Comparison of ENCODE assay signal across 8 cellular contexts in genomic region chr17:19378416-19379293, GRCh38. TPM values are rescaled to one million over a fixed set of nuclear protein-coding genes. Genes with fewer than 3 reads are reported as not detected.
DNase-seq lines count a peak whose midpoint lies in the region; ATAC-seq, FAIRE-seq and TF ChIP-seq lines count a peak whose summit lies in the region.

Gene MAPK7, plus strand, starts transcription at chr17:19378498. Its CDS starts 403 bp downstream, at chr17:19378901.

- ATAC-seq in body of pancreas = no peak

- peaks cover 17% of the 10 kb centered on the region for H3K36me3 Mint-ChIP-seq in stimulated activated naive CD8-positive, alpha-beta T cell treated with anti-CD3 and anti-CD28 coated beads, Interleukin-15, Interleukin-2, amounts not matched to agents 100 ng/mL and 50 ng/mL, for 24 hours (ENCODE audit: low read depth)

- H3K27ac ChIP-seq in HL-60 (replicated peaks) (peak within 1 kb of the TSS; percentile 87), body of pancreas (peak within 1 kb of the TSS; percentile 88 to 98 (median 92)), kidney (ENCODE audit: low read depth in 2 of 2, low read length in 2 of 2) (peak within 1 kb of the TSS; percentile 95 to 96)

- DNase-seq in NCI-H748 (lab: John Stamatoyannopoulos, UW; ENCODE audit: unreplicated experiment) = peak; percentile 78
- DNase-seq in NCI-H748 treated with DMSO at 0.1 percent for 48 hours (lab: John Stamatoyannopoulos, UW) = no peak
- DNase-seq in HL-60 (ENCODE audit: low read depth in 1 of 2, low spot score in 1 of 2) = no peak
- peak in 1 of 4 donors; percentile 27 for DNase-seq in body of pancreas
- peak; percentile 76 for DNase-seq in kidney
- no peak for DNase-seq in GM10248 (ENCODE audit: extremely low spot score)
- no peak for DNase-seq in SHP77 (lab: John Stamatoyannopoulos, UW)

- no peak for FAIRE-seq in kidney (lab: Jason Lieb, UNC)

- peaks cover 20% of the 10 kb centered on the region for H3K4me1 Mint-ChIP-seq in stimulated activated naive CD8-positive, alpha-beta T cell treated with anti-CD3 and anti-CD28 coated beads, Interleukin-15, Interleukin-2, amounts not matched to agents 100 ng/mL and 50 ng/mL, for 24 hours (ENCODE audit: low read depth)

- H3K4me3 Mint-ChIP-seq in stimulated activated naive CD8-positive, alpha-beta T cell treated with anti-CD3 and anti-CD28 coated beads, Interleukin-15, Interleukin-2, amounts not matched to agents 100 ng/mL and 50 ng/mL, for 24 hours = peak within 1 kb of the TSS; percentile 100

- peaks cover 0 to 12% of the 10 kb centered on the region in 2 donors for H3K36me3 ChIP-seq in body of pancreas (replicated peaks in 1 of 2; ENCODE audit: insufficient read depth in 1 of 2, low read depth in 2 of 2)
- peaks cover 20 to 24% of the 10 kb centered on the region in 2 donors for H3K36me3 ChIP-seq in kidney (ENCODE audit: control insufficient read depth in 1 of 2, insufficient read depth in 2 of 2, low read length in 2 of 2)

- H3K4me1 ChIP-seq in body of pancreas (peaks cover 16% of the 10 kb centered on the region), kidney (ENCODE audit: control insufficient read depth in 1 of 2, insufficient read depth in 1 of 2, low read depth in 1 of 2, low read length in 2 of 2) (peaks cover 0 to 10% of the 10 kb centered on the region in 2 donors)

- 0 to 2% methylated on average over 7 to 68 of the region's 68 CpGs for WGBS in body of pancreas, 2 donors

- H3K27ac Mint-ChIP-seq in stimulated activated naive CD8-positive, alpha-beta T cell treated with anti-CD3 and anti-CD28 coated beads, Interleukin-15, Interleukin-2, amounts not matched to agents 100 ng/mL and 50 ng/mL, for 24 hours = peak within 1 kb of the TSS; percentile 98

- TF ChIP-seq CTCF in HL-60 (IDR thresholded peaks at IDR 0.05; ENCODE audit: insufficient read depth, low read length) (no peak), body of pancreas (IDR thresholded peaks at IDR 0.05) (no peak), kidney (IDR thresholded peaks at IDR 0.05; ENCODE audit: borderline replicate concordance, extremely low read depth, insufficient read depth) (no peak), GM10248 (IDR thresholded peaks at IDR 0.05; ENCODE audit: control extremely low read depth, extremely low read depth, low read depth, missing control alignments) (no peak)

- TF ChIP-seq POLR2A in body of pancreas (IDR thresholded peaks at IDR 0.05) = no peak

- peak within 1 kb of the TSS; percentile 63 to 76 for H3K9ac ChIP-seq in kidney (ENCODE audit: low read length in 2 of 2)

- intact Hi-C loops in body of pancreas (cut with DNase I) = no loop called here
- intact Hi-C loops in kidney (cut with DNase I) = no loop called here

- H3K27me3 ChIP-seq in HL-60 (ENCODE audit: insufficient read depth, poor library complexity, severe bottlenecking) (no peaks in the 10 kb centered on the region), body of pancreas (no peaks in the 10 kb centered on the region)

- CTCF ChIA-PET in GM10248 (lab: Yijun Ruan, JAX) = interaction anchor here (1.0 to 8.7 kb wide), 11 partner anchors 10 to 388 kb away, joined by 3 to 121 read pairs (median 5); partner anchors contain the start of genes ALDH3A2 and B9D1

- POLR2A ChIA-PET in GM10248 (lab: Yijun Ruan, JAX) = interaction anchor here (0.7 to 1.7 kb wide), 3 partner anchors 13 to 315 kb away, joined by 3 to 7 read pairs (median 5); no protein-coding TSS in a partner anchor

- no peaks in the 10 kb centered on the region for H3K9me3 Mint-ChIP-seq in stimulated activated naive CD8-positive, alpha-beta T cell treated with anti-CD3 and anti-CD28 coated beads, Interleukin-15, Interleukin-2, amounts not matched to agents 100 ng/mL and 50 ng/mL, for 24 hours

- H3K27me3 Mint-ChIP-seq in stimulated activated naive CD8-positive, alpha-beta T cell treated with anti-CD3 and anti-CD28 coated beads, Interleukin-15, Interleukin-2, amounts not matched to agents 100 ng/mL and 50 ng/mL, for 24 hours = no peaks in the 10 kb centered on the region

- H3K9me3 ChIP-seq in body of pancreas (no peaks in the 10 kb centered on the region), kidney (ENCODE audit: control insufficient read depth in 1 of 2, low read length in 2 of 2) (no peaks in the 10 kb centered on the region)

- H3K4me3 ChIP-seq in HL-60 (replicated peaks; ENCODE audit: insufficient read depth, low read length) (peak within 1 kb of the TSS; percentile 63), body of pancreas (peak within 1 kb of the TSS; percentile 71 to 76), kidney (ENCODE audit: low read length in 2 of 2) (peak within 1 kb of the TSS; percentile 70 to 77)

RNA-seq across cellular contexts. Expression of gene MAPK7, which starts in this region (rescaled TPM):
- total RNA-seq in body of pancreas = 10 to 100 TPM; 10.1 to 29.3 TPM
- 36.7 TPM for total RNA-seq in kidney
- 7.1 TPM for polyA plus RNA-seq in kidney (ENCODE audit: insufficient read depth, low read depth, low replicate concordance)

Comparison
In these comparisons a context has a peak if more than half of its experiments do, and no peak if none do; other contexts are left out.
1. DNase-seq: peak in NCI-H748 (single experiment) and kidney (single experiment); none in NCI-H748 treated with DMSO at 0.1 percent for 48 hours (single experiment), HL-60 (0 of 2), GM10248 (single experiment) and SHP77 (0 of 2).
2. Peak in every context shown above with its lines, with median percentiles within 50 percentile points of each other: H3K27ac ChIP-seq and H3K4me3 ChIP-seq.